Comparison of ENCODE assay signal across 8 cellular contexts in the genomic region with DNA sequence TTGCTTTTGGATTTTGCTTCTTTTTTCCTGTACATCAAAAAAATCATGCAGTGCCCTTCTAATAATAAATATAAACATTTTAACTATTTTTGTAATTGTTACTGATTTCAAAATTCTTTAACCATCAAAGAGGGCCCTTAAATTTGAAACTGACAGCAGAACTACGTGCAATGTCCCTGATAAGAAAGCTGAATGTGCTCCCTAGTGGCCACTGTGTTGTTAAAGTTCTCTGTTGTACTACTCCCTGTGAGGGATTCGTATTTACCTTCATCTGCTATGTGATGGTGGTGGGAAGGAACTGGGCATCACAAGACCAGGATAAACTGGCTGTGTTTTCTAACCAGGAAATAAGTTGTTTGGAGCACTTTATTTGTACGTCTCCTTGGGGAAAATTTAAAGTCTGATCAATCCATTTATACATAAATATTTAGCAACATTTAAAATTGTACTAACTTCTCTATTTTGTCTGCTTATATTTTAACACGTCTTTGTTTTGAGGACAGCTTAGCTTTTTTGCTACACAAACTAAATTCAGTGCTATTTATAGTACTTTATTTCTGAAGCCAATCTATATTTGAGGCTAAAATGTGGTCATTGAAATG.
DNase-seq lines count a peak whose midpoint lies in the region; ATAC-seq lines count a peak whose summit lies in the region.

No MANE protein-coding gene starts in this region.

- ATAC-seq in GM18517 (IDR thresholded peaks at IDR 0.05; ENCODE audit: unreplicated experiment) = no peak
- no peak for ATAC-seq in GM18867 (IDR thresholded peaks at IDR 0.05; ENCODE audit: unreplicated experiment)

- DNase-seq in Ammon's horn (ENCODE audit: low spot score) (peak; percentile 50), HuH-7.5 (ENCODE audit: low spot score) (peak; percentile 14), RKO (ENCODE audit: low spot score) (peak; percentile 76), fibroblast of gingiva (ENCODE audit: low read depth) (peak; percentile 66), stromal cell of bone marrow (ENCODE audit: low read depth) (peak; percentile 68)
- DNase-seq in activated effector memory CD4-positive, alpha-beta T cell treated with Interleukin-2 at 50 U/mL for 16 hours = no peak
